In the genomic region with DNA sequence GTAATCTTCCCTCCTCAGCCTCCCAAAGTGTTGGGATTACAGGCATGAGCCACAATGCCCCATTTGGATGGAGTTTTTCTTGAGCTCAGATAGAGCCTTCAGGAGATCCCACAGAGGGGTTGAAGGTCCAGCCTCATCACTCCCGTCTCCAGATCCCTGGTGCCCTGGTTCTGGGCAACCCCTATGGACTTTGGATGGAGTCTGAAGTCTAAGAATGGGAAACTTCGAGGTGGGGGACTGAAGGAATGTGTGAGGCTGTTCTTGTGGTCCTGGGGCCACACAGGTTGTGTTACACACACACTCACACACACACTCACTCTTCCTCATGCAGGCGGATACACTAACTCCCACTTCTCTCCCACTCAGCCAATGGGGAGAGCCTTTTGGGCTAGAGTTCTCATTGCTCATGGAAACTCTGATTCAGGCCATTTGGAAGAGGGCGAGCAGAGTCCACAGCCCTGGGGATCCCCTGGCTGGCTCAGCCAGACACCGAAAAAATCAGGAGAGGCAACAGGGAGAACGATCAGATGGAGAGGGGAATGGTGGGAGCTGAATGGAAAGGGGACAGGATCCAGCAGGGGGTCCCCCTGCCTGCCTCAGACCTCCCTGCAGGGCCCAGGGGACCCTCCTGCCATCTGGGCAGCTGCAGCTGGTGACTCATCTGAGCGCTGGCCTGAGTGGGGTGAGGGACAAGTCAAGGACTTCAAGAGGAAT, we compare ENCODE assay signal across 9 cellular contexts. TPM values are rescaled to one million over a fixed set of nuclear protein-coding genes. Genes with fewer than 3 reads are reported as not detected.
DNase-seq lines count a peak whose midpoint lies in the region; ATAC-seq and TF ChIP-seq lines count a peak whose summit lies in the region.
"Had no signal": no experiment of that assay in that cellular context is flagged by ENCODE, and none has a peak within 500 bp of the region (broad histone marks: within the 10 kb centered on the region; RNA-seq: fewer than 3 reads in every experiment).

No MANE protein-coding gene starts in this region.

- no peak for DNase-seq in activated naive CD4-positive, alpha-beta T cell treated with anti-CD3 and anti-CD28 coated beads, Interleukin-2, amount 50 U/mL, for 72 hours (ENCODE audit: low spot score in 2 of 2)
- DNase-seq in activated naive CD4-positive, alpha-beta T cell treated with anti-CD3 and anti-CD28 coated beads, Interleukin-2, amount 50 U/mL, for 16 hours, result no peak
- no peak for DNase-seq in chondrocyte (ENCODE audit: low spot score)
- no peak for DNase-seq in lower lobe of right lung
- no peak for DNase-seq in type B pancreatic cell (ENCODE audit: extremely low spot score, unreplicated experiment)
- DNase-seq in CD8-positive, alpha-beta memory T cell, result no peak

- H3K36me3 ChIP-seq in lower lobe of right lung, result peaks cover 53% of the 10 kb centered on the region
- no peaks in the 10 kb centered on the region for H3K36me3 ChIP-seq in CD8-positive, alpha-beta memory T cell (ENCODE audit: insufficient read depth, low read length)

- H3K9me3 ChIP-seq in lower lobe of right lung, result no peaks in the 10 kb centered on the region
- H3K9me3 ChIP-seq in CD8-positive, alpha-beta memory T cell (ENCODE audit: low read length), result no peaks in the 10 kb centered on the region

- H3K27me3 Mint-ChIP-seq in chondrocyte (ENCODE audit: low read depth) (no peaks in the 10 kb centered on the region), type B pancreatic cell (no peaks in the 10 kb centered on the region)
- H3K27me3 Mint-ChIP-seq in CD8-positive, alpha-beta memory T cell, result peaks cover 3 to 4% of the 10 kb centered on the region in 2 donors

- no peak for TF ChIP-seq CTCF in chondrocyte (IDR thresholded peaks at IDR 0.05)
- no peak for TF ChIP-seq CTCF in lower lobe of right lung (IDR thresholded peaks at IDR 0.05)
- no peak for TF ChIP-seq CTCF in type B pancreatic cell (conservative IDR thresholded peaks at IDR 0.05)

- H3K4me3 Mint-ChIP-seq in chondrocyte (ENCODE audit: unreplicated experiment) (peak overlapping the region; percentile 28), type B pancreatic cell (peak overlapping the region; percentile 34)
- no peak overlapping the region for H3K4me3 Mint-ChIP-seq in CD8-positive, alpha-beta memory T cell

- peak; percentile 35 to 60 for ATAC-seq in activated naive CD4-positive, alpha-beta T cell treated with anti-CD3 and anti-CD28 coated beads, Interleukin-2, amount 50 U/mL, for 72 hours
- ATAC-seq in lower lobe of right lung, result peak in 1 of 2 donors; percentile 11
- ATAC-seq in HG03457 (IDR thresholded peaks at IDR 0.05; ENCODE audit: unreplicated experiment), result no peak
- no peak for ATAC-seq in HG03159 (IDR thresholded peaks at IDR 0.05; ENCODE audit: unreplicated experiment)

- H3K27me3 ChIP-seq in lower lobe of right lung (ENCODE audit: low read depth), result no peaks in the 10 kb centered on the region
- H3K27me3 ChIP-seq in CD8-positive, alpha-beta memory T cell (ENCODE audit: insufficient read depth, low read length, poor library complexity, severe bottlenecking), result no peaks in the 10 kb centered on the region

- intact Hi-C loops in lower lobe of right lung (cut with DNase I), result no loop called here

- no peak overlapping the region for H3K4me3 ChIP-seq in lower lobe of right lung
- no peak overlapping the region for H3K4me3 ChIP-seq in CD8-positive, alpha-beta memory T cell (ENCODE audit: low read length)

- no peaks in the 10 kb centered on the region for H3K9me3 Mint-ChIP-seq in activated naive CD4-positive, alpha-beta T cell treated with anti-CD3 and anti-CD28 coated beads, Interleukin-2, amount 50 U/mL, for 72 hours
- H3K9me3 Mint-ChIP-seq in chondrocyte (ENCODE audit: low read depth) (no peaks in the 10 kb centered on the region), type B pancreatic cell (no peaks in the 10 kb centered on the region)
- H3K9me3 Mint-ChIP-seq in CD8-positive, alpha-beta memory T cell, result no peaks in the 10 kb centered on the region

- peak overlapping the region; percentile 13 for H3K27ac ChIP-seq in lower lobe of right lung
- H3K27ac ChIP-seq in CD8-positive, alpha-beta memory T cell (ENCODE audit: low read depth, low read length), result no peak overlapping the region

- peaks cover 0 to 17% of the 10 kb centered on the region in 2 donors for H3K36me3 Mint-ChIP-seq in activated naive CD4-positive, alpha-beta T cell treated with anti-CD3 and anti-CD28 coated beads, Interleukin-2, amount 50 U/mL, for 72 hours
- H3K36me3 Mint-ChIP-seq in chondrocyte (ENCODE audit: low read depth) (peaks cover 33% of the 10 kb centered on the region), type B pancreatic cell (peaks cover 20% of the 10 kb centered on the region)
- H3K36me3 Mint-ChIP-seq in CD8-positive, alpha-beta memory T cell, result peaks cover 0 to 12% (median 5%) of the 10 kb centered on the region in 3 donors

- peaks cover 84% of the 10 kb centered on the region for H3K4me1 ChIP-seq in lower lobe of right lung
- H3K4me1 ChIP-seq in CD8-positive, alpha-beta memory T cell (ENCODE audit: insufficient read depth, low read length), result peaks cover 15% of the 10 kb centered on the region

- CTCF ChIA-PET in CD8-positive, alpha-beta memory T cell (lab: Charles Lee), result interaction anchor here (0.9 to 1.6 kb wide), 3 partner anchors 10 to 106 kb away, joined by 3 to 4 read pairs (median 3); no protein-coding TSS in a partner anchor

- peaks cover 77% of the 10 kb centered on the region for H3K4me1 Mint-ChIP-seq in chondrocyte (ENCODE audit: low read depth)
- peaks cover 29% of the 10 kb centered on the region for H3K4me1 Mint-ChIP-seq in type B pancreatic cell (ENCODE audit: unreplicated experiment)
- H3K4me1 Mint-ChIP-seq in CD8-positive, alpha-beta memory T cell, result peaks cover 16 to 18% (median 16%) of the 10 kb centered on the region in 3 donors

- POLR2A ChIA-PET in CD8-positive, alpha-beta memory T cell (lab: Charles Lee), result interaction anchor here (0.6 kb wide), 1 partner anchor 9 kb away, joined by 3 read pairs; no protein-coding TSS in a partner anchor

- peak overlapping the region; percentile 16 to 62 for H3K27ac Mint-ChIP-seq in activated naive CD4-positive, alpha-beta T cell treated with anti-CD3 and anti-CD28 coated beads, Interleukin-2, amount 50 U/mL, for 72 hours
- peak overlapping the region; percentile 93 for H3K27ac Mint-ChIP-seq in chondrocyte (ENCODE audit: unreplicated experiment)
- H3K27ac Mint-ChIP-seq in type B pancreatic cell, result no peak overlapping the region
- H3K27ac Mint-ChIP-seq in CD8-positive, alpha-beta memory T cell, result peak overlapping the region in 2 of 8 donors; percentile 48 to 57

RNA-seq across cellular contexts. Expression of a gene that starts 9.0 kb away (rescaled TPM):
- 10 to 100 TPM in 1 of 2 donors, 1 to 10 TPM in 1; 8.4 to 85.1 TPM for total RNA-seq in activated naive CD4-positive, alpha-beta T cell treated with anti-CD3 and anti-CD28 coated beads, Interleukin-2, amount 50 U/mL, for 72 hours
- total RNA-seq in chondrocyte (351 to 496 TPM (median 486 TPM) in 3 replicates), lower lobe of right lung (371 TPM), type B pancreatic cell (ENCODE audit: low replicate concordance) (25.7 and 78.2 TPM in 2 replicates)
- 1 to 10 TPM; 3.0 to 3.2 TPM for total RNA-seq in CD8-positive, alpha-beta memory T cell
- 21.4 TPM for polyA plus RNA-seq in CD8-positive, alpha-beta memory T cell

RNA-seq across cellular contexts. Expression of a gene that starts 34.5 kb away (rescaled TPM):
- total RNA-seq in activated naive CD4-positive, alpha-beta T cell treated with anti-CD3 and anti-CD28 coated beads, Interleukin-2, amount 50 U/mL, for 72 hours, result 100 to 1,000 TPM; 283 to 508 TPM
- total RNA-seq in chondrocyte (24.6 to 28.2 TPM (median 27.8 TPM) in 3 replicates), lower lobe of right lung (6.7 TPM), type B pancreatic cell (ENCODE audit: low replicate concordance) (65.8 and 248 TPM in 2 replicates)
- 100 to 1,000 TPM; 138 to 143 TPM for total RNA-seq in CD8-positive, alpha-beta memory T cell
- polyA plus RNA-seq in CD8-positive, alpha-beta memory T cell, result 0.86 TPM

RNA-seq across cellular contexts. Expression of a gene that starts 49.2 kb away (rescaled TPM):
- total RNA-seq in activated naive CD4-positive, alpha-beta T cell treated with anti-CD3 and anti-CD28 coated beads, Interleukin-2, amount 50 U/mL, for 72 hours, result 10 to 100 TPM in 1 of 2 donors, 1 to 10 TPM in 1; 1.7 to 11.6 TPM
- 0.39 TPM in 1 of 3 replicates, not detected in the others for total RNA-seq in chondrocyte
- 0.68 TPM for total RNA-seq in lower lobe of right lung
- total RNA-seq in type B pancreatic cell (ENCODE audit: low replicate concordance), result 1.8 and 2.3 TPM in 2 replicates
- 1 to 10 TPM; 3.1 TPM for total RNA-seq in CD8-positive, alpha-beta memory T cell
- 0.41 TPM for polyA plus RNA-seq in CD8-positive, alpha-beta memory T cell
- total RNA-seq: temporal lobe had no signal

Comparison
In these comparisons a context has a peak if more than half of its experiments do, and no peak if none do; other contexts are left out.
1. ATAC-seq: peak in activated naive CD4-positive, alpha-beta T cell treated with anti-CD3 and anti-CD28 coated beads, Interleukin-2, amount 50 U/mL, for 72 hours (2 of 2); none in HG03457 (single experiment) and HG03159 (single experiment).
2. H3K4me3 Mint-ChIP-seq: peak in chondrocyte (single experiment) and type B pancreatic cell (single experiment); none in CD8-positive, alpha-beta memory T cell (0 of 7).